2 cellular contexts compared by ENCODE assay signal in the genomic region with DNA sequence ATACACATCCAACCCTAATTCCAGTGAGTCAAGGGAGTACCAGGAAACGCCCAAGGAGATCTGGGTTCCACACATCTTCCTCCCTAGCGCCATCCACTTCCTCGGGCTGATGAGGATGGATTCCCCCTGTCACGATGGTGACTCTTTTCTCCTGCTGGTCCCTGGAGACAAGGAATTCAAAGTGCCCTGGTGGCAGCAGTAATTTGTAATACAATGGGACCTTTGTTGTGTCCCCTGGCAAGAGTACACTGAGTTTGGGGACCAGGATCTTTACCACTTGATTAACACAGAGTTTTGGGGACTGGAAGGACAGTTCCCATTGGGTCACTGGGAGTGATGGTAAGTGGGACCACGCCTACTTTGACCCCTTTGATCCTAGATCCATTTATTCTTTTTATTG.
TF ChIP-seq lines count a peak whose summit lies in the region.

No MANE protein-coding gene starts in this region.

TF ChIP-seq in HepG2, 621 proteins besides CTCF, POLR2A, EP300 and RAD21:
- TF ChIP-seq GLI4 (CRISPR knock-in tag; IDR thresholded peaks at IDR 0.05; ENCODE audit: borderline replicate concordance) (no peak), NFYC (CRISPR knock-in tag; IDR thresholded peaks at IDR 0.05) (no peak)
- TF ChIP-seq, protein P1, sequence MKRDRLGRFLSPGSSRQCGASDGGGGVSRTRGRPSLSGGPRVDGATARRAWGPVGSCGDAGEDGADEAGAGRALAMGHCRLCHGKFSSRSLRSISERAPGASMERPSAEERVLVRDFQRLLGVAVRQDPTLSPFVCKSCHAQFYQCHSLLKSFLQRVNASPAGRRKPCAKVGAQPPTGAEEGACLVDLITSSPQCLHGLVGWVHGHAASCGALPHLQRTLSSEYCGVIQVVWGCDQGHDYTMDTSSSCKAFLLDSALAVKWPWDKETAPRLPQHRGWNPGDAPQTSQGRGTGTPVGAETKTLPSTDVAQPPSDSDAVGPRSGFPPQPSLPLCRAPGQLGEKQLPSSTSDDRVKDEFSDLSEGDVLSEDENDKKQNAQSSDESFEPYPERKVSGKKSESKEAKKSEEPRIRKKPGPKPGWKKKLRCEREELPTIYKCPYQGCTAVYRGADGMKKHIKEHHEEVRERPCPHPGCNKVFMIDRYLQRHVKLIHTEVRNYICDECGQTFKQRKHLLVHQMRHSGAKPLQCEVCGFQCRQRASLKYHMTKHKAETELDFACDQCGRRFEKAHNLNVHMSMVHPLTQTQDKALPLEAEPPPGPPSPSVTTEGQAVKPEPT (CRISPR knock-in tag; IDR thresholded peaks at IDR 0.05; ENCODE audit: low read depth) = no peak

TF ChIP-seq in H1, 55 proteins besides CTCF, POLR2A, EP300 and RAD21:
- TF ChIP-seq MAFK (IDR thresholded peaks at IDR 0.05; ENCODE audit: low read depth, low read length) = no peak
- 0 out of 2 replicates have a peak, but pooled peaks have one; percentile 18 for TF ChIP-seq TBP (IDR thresholded peaks at IDR 0.05; ENCODE audit: low read depth, low read length)
TF ChIP-seq in H1: peak in this region for 1.
